ENCODE assay signal across 1 cellular context in the genomic region with DNA sequence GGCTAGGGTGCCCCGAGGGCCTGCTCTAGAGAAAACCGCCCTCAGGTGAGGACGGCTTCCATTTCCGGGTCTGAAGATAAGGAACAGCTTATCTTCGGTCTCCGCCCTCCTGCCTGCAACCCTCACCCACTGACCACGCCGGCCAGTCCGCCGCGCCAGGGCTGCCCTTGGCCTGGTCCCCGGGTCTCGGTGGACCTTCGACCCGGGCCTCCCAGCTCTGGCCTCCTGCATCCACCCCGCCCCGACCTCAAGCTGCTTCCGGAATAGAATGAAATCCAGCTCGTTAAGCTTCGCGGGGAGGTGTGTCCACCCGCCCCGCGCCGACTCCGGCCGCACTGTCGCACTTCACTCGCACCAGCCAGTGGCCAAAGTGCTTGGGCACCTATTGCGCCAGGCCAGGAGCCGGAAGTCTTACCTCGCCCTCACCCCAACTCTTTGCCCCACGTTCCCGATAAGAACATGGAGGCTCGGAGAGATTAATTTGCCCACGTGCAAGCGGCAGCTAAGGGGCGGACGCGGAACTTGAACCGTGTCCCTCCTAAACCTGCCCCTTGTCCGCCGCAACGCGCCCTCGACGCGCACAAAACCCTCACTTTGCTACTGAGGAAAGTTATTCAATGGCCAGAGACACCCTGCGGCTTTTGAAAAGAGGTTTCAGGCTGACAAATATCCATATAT.
A peak's percentile ranks its signal among the peaks of the same experiment; 100 is the strongest.
TF ChIP-seq lines count a peak whose summit lies in the region.

No MANE protein-coding gene starts in this region.

TF ChIP-seq in K562, 482 proteins besides CTCF, POLR2A, EP300 and RAD21 (continued from another document and continues in another):
- peak in 1 of 2 experiments; percentile 47; a peak in 2 of 4 replicates for TF ChIP-seq HDAC1 (IDR thresholded peaks at IDR 0.05)
- TF ChIP-seq BHLHE40 (IDR thresholded peaks at IDR 0.05; ENCODE audit: low read length), result 0 out of 2 replicates have a peak, but pooled peaks have one; percentile 31
- TF ChIP-seq SIN3A (IDR thresholded peaks at IDR 0.05; ENCODE audit: borderline replicate concordance in 2 of 2, control insufficient read depth in 1 of 2, low read depth in 2 of 2, low read length in 2 of 2), result peak in 1 of 2 experiments; percentile 57; a peak in 1 of 4 replicates
- peak; percentile 59; the same call in 1 of the 2 replicates for TF ChIP-seq ZBTB7A (IDR thresholded peaks at IDR 0.05; ENCODE audit: borderline replicate concordance, control insufficient read depth, low read depth, low read length)
- TF ChIP-seq LEF1 (IDR thresholded peaks at IDR 0.05), result no peak
- no peak for TF ChIP-seq TEAD1 (CRISPR knock-in tag; IDR thresholded peaks at IDR 0.05)
- peak; percentile 31; the same call in 1 of the 2 replicates for TF ChIP-seq POLR2AphosphoS5 (IDR thresholded peaks at IDR 0.05; ENCODE audit: control insufficient read depth, insufficient read depth, low read depth, low read length)
- TF ChIP-seq KLF1 (tag; IDR thresholded peaks at IDR 0.05), result peak; percentile 43; the same call in 1 of the 2 replicates
- TF ChIP-seq, protein P1, sequence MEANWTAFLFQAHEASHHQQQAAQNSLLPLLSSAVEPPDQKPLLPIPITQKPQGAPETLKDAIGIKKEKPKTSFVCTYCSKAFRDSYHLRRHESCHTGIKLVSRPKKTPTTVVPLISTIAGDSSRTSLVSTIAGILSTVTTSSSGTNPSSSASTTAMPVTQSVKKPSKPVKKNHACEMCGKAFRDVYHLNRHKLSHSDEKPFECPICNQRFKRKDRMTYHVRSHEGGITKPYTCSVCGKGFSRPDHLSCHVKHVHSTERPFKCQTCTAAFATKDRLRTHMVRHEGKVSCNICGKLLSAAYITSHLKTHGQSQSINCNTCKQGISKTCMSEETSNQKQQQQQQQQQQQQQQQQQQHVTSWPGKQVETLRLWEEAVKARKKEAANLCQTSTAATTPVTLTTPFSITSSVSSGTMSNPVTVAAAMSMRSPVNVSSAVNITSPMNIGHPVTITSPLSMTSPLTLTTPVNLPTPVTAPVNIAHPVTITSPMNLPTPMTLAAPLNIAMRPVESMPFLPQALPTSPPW (CRISPR knock-in tag; IDR thresholded peaks at IDR 0.05), result no peak
- peak; percentile 4 for TF ChIP-seq PCBP1 (IDR thresholded peaks at IDR 0.05; ENCODE audit: low read depth, low read length, poor library complexity, severe bottlenecking)
- TF ChIP-seq ZBED1 (IDR thresholded peaks at IDR 0.05), result 0 out of 2 replicates have a peak, but pooled peaks have one; percentile 3
- peak; percentile 80 for TF ChIP-seq PHF20 (IDR thresholded peaks at IDR 0.05; ENCODE audit: partially characterized antibody)
- peak; percentile 28 for TF ChIP-seq CCNT2 (IDR thresholded peaks at IDR 0.05; ENCODE audit: borderline replicate concordance, extremely low read depth, insufficient read length, low read depth, low read length)
- TF ChIP-seq TAF7 (tag; IDR thresholded peaks at IDR 0.05), result no peak
- TF ChIP-seq SUPT5H (IDR thresholded peaks at IDR 0.05), result peak; percentile 49; the same call in 1 of the 2 replicates
- no peak for TF ChIP-seq NCOA6 (IDR thresholded peaks at IDR 0.05)
- TF ChIP-seq, protein P2, sequence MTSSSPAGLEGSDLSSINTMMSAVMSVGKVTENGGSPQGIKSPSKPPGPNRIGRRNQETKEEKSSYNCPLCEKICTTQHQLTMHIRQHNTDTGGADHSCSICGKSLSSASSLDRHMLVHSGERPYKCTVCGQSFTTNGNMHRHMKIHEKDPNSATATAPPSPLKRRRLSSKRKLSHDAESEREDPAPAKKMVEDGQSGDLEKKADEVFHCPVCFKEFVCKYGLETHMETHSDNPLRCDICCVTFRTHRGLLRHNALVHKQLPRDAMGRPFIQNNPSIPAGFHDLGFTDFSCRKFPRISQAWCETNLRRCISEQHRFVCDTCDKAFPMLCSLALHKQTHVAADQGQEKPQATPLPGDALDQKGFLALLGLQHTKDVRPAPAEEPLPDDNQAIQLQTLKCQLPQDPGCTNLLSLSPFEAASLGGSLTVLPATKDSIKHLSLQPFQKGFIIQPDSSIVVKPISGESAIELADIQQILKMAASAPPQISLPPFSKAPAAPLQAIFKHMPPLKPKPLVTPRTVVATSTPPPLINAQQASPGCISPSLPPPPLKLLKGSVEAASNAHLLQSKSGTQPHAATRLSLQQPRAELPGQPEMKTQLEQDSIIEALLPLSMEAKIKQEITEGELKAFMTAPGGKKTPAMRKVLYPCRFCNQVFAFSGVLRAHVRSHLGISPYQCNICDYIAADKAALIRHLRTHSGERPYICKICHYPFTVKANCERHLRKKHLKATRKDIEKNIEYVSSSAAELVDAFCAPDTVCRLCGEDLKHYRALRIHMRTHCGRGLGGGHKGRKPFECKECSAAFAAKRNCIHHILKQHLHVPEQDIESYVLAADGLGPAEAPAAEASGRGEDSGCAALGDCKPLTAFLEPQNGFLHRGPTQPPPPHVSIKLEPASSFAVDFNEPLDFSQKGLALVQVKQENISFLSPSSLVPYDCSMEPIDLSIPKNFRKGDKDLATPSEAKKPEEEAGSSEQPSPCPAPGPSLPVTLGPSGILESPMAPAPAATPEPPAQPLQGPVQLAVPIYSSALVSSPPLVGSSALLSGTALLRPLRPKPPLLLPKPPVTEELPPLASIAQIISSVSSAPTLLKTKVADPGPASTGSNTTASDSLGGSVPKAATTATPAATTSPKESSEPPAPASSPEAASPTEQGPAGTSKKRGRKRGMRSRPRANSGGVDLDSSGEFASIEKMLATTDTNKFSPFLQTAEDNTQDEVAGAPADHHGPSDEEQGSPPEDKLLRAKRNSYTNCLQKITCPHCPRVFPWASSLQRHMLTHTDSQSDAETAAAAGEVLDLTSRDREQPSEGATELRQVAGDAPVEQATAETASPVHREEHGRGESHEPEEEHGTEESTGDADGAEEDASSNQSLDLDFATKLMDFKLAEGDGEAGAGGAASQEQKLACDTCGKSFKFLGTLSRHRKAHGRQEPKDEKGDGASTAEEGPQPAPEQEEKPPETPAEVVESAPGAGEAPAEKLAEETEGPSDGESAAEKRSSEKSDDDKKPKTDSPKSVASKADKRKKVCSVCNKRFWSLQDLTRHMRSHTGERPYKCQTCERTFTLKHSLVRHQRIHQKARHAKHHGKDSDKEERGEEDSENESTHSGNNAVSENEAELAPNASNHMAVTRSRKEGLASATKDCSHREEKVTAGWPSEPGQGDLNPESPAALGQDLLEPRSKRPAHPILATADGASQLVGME (CRISPR knock-in tag; IDR thresholded peaks at IDR 0.05), result no peak
- TF ChIP-seq ZNF561 (CRISPR knock-in tag; conservative IDR thresholded peaks at IDR 0.05), result no peak
- TF ChIP-seq, protein P3, sequence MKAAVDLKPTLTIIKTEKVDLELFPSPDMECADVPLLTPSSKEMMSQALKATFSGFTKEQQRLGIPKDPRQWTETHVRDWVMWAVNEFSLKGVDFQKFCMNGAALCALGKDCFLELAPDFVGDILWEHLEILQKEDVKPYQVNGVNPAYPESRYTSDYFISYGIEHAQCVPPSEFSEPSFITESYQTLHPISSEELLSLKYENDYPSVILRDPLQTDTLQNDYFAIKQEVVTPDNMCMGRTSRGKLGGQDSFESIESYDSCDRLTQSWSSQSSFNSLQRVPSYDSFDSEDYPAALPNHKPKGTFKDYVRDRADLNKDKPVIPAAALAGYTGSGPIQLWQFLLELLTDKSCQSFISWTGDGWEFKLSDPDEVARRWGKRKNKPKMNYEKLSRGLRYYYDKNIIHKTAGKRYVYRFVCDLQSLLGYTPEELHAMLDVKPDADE (conservative IDR thresholded peaks at IDR 0.05; ENCODE audit: control insufficient read depth, low read depth, low read length), result peak; percentile 15; the same call in 1 of the 2 replicates
- peak; percentile 85 for TF ChIP-seq ELF1 (tag; IDR thresholded peaks at IDR 0.05)
- TF ChIP-seq EP400 (IDR thresholded peaks at IDR 0.05), result peak; percentile 63; the same call in 1 of the 2 replicates
- TF ChIP-seq U2AF2 (optimal IDR thresholded peaks at IDR 0.05; ENCODE audit: low read depth, low read length), result no peak
- TF ChIP-seq, protein P4, sequence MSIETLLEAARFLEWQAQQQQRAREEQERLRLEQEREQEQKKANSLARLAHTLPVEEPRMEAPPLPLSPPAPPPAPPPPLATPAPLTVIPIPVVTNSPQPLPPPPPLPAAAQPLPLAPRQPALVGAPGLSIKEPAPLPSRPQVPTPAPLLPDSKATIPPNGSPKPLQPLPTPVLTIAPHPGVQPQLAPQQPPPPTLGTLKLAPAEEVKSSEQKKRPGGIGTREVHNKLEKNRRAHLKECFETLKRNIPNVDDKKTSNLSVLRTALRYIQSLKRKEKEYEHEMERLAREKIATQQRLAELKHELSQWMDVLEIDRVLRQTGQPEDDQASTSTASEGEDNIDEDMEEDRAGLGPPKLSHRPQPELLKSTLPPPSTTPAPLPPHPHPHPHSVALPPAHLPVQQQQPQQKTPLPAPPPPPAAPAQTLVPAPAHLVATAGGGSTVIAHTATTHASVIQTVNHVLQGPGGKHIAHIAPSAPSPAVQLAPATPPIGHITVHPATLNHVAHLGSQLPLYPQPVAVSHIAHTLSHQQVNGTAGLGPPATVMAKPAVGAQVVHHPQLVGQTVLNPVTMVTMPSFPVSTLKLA (conservative IDR thresholded peaks at IDR 0.05), result peak in 1 of 2 experiments; percentile 50; a peak in 2 of 4 replicates
- 0 out of 2 replicates have a peak, but pooled peaks have one; percentile 16 for TF ChIP-seq SMARCA4 (IDR thresholded peaks at IDR 0.05)
- TF ChIP-seq, protein P5, sequence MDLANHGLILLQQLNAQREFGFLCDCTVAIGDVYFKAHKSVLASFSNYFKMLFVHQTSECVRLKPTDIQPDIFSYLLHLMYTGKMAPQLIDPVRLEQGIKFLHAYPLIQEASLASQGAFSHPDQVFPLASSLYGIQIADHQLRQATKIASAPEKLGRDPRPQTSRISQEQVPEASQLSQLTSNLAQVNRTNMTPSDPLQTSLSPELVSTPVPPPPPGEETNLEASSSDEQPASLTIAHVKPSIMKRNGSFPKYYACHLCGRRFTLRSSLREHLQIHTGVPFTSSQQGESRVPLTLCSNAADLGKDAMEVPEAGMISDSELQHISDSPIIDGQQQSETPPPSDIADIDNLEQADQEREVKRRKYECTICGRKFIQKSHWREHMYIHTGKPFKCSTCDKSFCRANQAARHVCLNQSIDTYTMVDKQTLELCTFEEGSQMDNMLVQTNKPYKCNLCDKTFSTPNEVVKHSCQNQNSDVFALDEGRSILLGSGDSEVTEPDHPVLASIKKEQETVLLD (IDR thresholded peaks at IDR 0.05), result no peak
- TF ChIP-seq, protein P6, sequence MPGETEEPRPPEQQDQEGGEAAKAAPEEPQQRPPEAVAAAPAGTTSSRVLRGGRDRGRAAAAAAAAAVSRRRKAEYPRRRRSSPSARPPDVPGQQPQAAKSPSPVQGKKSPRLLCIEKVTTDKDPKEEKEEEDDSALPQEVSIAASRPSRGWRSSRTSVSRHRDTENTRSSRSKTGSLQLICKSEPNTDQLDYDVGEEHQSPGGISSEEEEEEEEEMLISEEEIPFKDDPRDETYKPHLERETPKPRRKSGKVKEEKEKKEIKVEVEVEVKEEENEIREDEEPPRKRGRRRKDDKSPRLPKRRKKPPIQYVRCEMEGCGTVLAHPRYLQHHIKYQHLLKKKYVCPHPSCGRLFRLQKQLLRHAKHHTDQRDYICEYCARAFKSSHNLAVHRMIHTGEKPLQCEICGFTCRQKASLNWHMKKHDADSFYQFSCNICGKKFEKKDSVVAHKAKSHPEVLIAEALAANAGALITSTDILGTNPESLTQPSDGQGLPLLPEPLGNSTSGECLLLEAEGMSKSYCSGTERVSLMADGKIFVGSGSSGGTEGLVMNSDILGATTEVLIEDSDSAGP (CRISPR knock-in tag; IDR thresholded peaks at IDR 0.05), result no peak
- TF ChIP-seq TBP (optimal IDR thresholded peaks at IDR 0.05; ENCODE audit: low read depth, low read length), result peak; percentile 12
- TF ChIP-seq CHD1 (IDR thresholded peaks at IDR 0.05; ENCODE audit: low read length), result no peak
- 0 out of 2 replicates have a peak, but pooled peaks have one; percentile 9 for TF ChIP-seq ATF7 (IDR thresholded peaks at IDR 0.05)
- peak; percentile 66; the same call in 1 of the 2 replicates for TF ChIP-seq GABPA (tag; conservative IDR thresholded peaks at IDR 0.05; ENCODE audit: low read depth)
- TF ChIP-seq JUND (IDR thresholded peaks at IDR 0.05; ENCODE audit: borderline replicate concordance, low read depth, low read length), result no peak
- 0 out of 3 replicates have a peak, but pooled peaks have one; percentile 6 for TF ChIP-seq JUND (tag; IDR thresholded peaks at IDR 0.05; ENCODE audit: borderline replicate concordance, low read depth, low read length)
- peak; percentile 49 for TF ChIP-seq PHF8 (IDR thresholded peaks at IDR 0.05; ENCODE audit: borderline replicate concordance, low read length)
- peak; percentile 76 for TF ChIP-seq ZFX (CRISPR knock-in tag; IDR thresholded peaks at IDR 0.05)
- 0 out of 4 replicates have a peak, but pooled peaks of 1 of the 2 experiments have one; percentile 17 for TF ChIP-seq MAZ (CRISPR knock-in tag; conservative IDR thresholded peaks at IDR 0.05 in 1 of 2, IDR thresholded peaks at IDR 0.05 in 1 of 2)
